In the genomic region with DNA sequence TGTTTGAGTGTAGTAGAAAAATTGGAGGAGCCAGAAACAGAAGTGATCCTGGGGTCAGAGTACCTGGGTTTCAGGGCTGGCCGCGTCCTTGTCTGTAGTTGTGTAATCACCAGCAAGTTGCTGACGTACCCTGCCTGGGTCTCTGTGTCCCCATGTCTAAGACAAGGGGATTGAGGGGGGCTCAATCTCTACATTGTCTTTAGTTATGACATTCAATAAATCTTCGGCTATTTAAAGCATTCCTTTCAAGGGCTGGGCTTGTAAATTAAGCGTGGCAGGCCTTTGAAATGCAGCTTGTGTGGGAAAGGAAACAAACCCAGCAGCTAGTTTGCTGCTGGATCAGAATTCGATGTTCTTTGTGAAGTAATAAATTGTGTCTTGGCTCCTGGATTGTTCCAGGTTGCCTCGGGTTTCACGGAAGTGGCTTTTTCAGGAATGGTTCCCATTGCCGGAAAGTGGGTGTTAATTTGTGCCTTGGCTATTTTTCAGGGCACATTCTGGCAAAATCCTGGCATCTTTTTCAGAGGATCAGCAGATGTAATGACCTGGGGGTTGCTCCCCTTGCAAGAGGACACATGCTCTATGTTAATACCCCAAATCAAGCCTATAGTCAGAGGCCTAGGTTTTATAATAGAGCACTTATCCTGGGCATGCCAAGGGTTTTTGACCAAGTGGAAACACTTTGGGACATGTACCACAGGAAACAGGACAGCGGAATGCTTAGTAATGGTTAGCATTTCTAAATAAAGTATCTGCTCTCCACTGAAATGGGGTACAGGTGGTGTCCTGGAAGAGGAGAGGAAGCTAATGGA, we compare ENCODE assay signal across 15 cellular contexts.
DNase-seq lines count a peak whose midpoint lies in the region; ATAC-seq, FAIRE-seq and TF ChIP-seq lines count a peak whose summit lies in the region.
"Had no signal": no experiment of that assay in that cellular context is flagged by ENCODE, and none has a peak within 500 bp of the region (broad histone marks: within the 10 kb centered on the region; RNA-seq: fewer than 3 reads in every experiment).

No MANE protein-coding gene starts in this region.

- H3K9me3 ChIP-seq in HEK293 (ENCODE audit: control insufficient read depth, insufficient read depth, low read depth, low read length) (no peaks in the 10 kb centered on the region), adrenal gland (replicated peaks in 1 of 3) (no peaks in the 10 kb centered on the region), kidney (ENCODE audit: control insufficient read depth in 1 of 2, low read length in 2 of 2) (no peaks in the 10 kb centered on the region), prostate gland (no peaks in the 10 kb centered on the region)

- WGBS in adrenal gland, 4 donors: 35 to 39% (median 37%) methylated on average over 10 of the region's 10 CpGs
- WGBS in prostate gland: 16% methylated on average over 10 of the region's 10 CpGs

- ATAC-seq in GM19397 (IDR thresholded peaks at IDR 0.05; ENCODE audit: unreplicated experiment) (no peak), GM19328 (IDR thresholded peaks at IDR 0.05; ENCODE audit: unreplicated experiment) (no peak)
- ATAC-seq: effector memory CD8-positive, alpha-beta T cell; WTC11 had no signal

- intact Hi-C loops in adrenal gland (cut with DNase I) (no loop called here), kidney (cut with DNase I) (no loop called here), prostate gland (cut with DNase I) (no loop called here)

- no peak for TF ChIP-seq POLR2A in adrenal gland (IDR thresholded peaks at IDR 0.05)
- no peak for TF ChIP-seq POLR2A in prostate gland (IDR thresholded peaks at IDR 0.05)

- H3K27me3 ChIP-seq in adrenal gland (no peaks in the 10 kb centered on the region), prostate gland (replicated peaks; ENCODE audit: insufficient read depth) (no peaks in the 10 kb centered on the region)

- H3K4me1 ChIP-seq in HEK293 (ENCODE audit: control insufficient read depth, insufficient read depth, low read length): peaks cover 13% of the 10 kb centered on the region
- peaks cover 10 to 15% of the 10 kb centered on the region in 2 donors for H3K4me1 ChIP-seq in adrenal gland (replicated peaks in 1 of 2)
- peaks cover 2 to 10% of the 10 kb centered on the region in 2 donors for H3K4me1 ChIP-seq in kidney (ENCODE audit: control insufficient read depth in 1 of 2, insufficient read depth in 1 of 2, low read depth in 1 of 2, low read length in 2 of 2)
- H3K4me1 ChIP-seq in prostate gland (replicated peaks): peaks cover 11% of the 10 kb centered on the region

- H3K27ac ChIP-seq in HEK293 (ENCODE audit: extremely low read depth, low read depth, low read length): no peak overlapping the region
- peak overlapping the region in 4 of 5 donors; percentile 41 to 81 (median 52) for H3K27ac ChIP-seq in adrenal gland
- H3K27ac ChIP-seq in kidney (ENCODE audit: low read depth in 2 of 2, low read length in 2 of 2): peak overlapping the region; percentile 26 to 37
- peak overlapping the region; percentile 79 to 87 for H3K27ac ChIP-seq in prostate gland

- POLR2A ChIA-PET in HEK293 (lab: Yijun Ruan, JAX): no interaction called here

- no peak overlapping the region for H3K4me3 ChIP-seq in HEK293 (ENCODE audit: low read depth, low read length)
- H3K4me3 ChIP-seq in adrenal gland: no peak overlapping the region
- no peak overlapping the region for H3K4me3 ChIP-seq in kidney (ENCODE audit: low read length in 2 of 2)
- H3K4me3 ChIP-seq in prostate gland: no peak overlapping the region

- DNase-seq in adrenal gland (peak in 6 of 7 donors; percentile 27 to 67 (median 46)), kidney (no peak), prostate gland (ENCODE audit: low spot score) (peak; percentile 87), T1000 (lab: John Stamatoyannopoulos, UW) (no peak), putamen (ENCODE audit: low spot score) (no peak)
- DNase-seq: activated naive CD8-positive, alpha-beta T cell treated with anti-CD3 and anti-CD28 coated beads, Interleukin-2, amount 10 ng/mL, durations not matched to agents 7 days and 5 days; CD4-positive, alpha-beta memory T cell; DMS79; effector memory CD8-positive, alpha-beta T cell; H9; NCI-H345 had no signal

- no peak for FAIRE-seq in kidney (lab: Jason Lieb, UNC)

- CTCF ChIA-PET in HEK293 (lab: Yijun Ruan, JAX): interaction anchor here (0.8 to 1.2 kb wide), 3 partner anchors 17 to 234 kb away, joined by 3 to 7 read pairs (median 4); no protein-coding TSS in a partner anchor

- H3K36me3 ChIP-seq in HEK293 (ENCODE audit: control insufficient read depth in 2 of 2, insufficient read depth in 1 of 2, low read length in 2 of 2) (no peaks in the 10 kb centered on the region), adrenal gland (replicated peaks in 1 of 2) (no peaks in the 10 kb centered on the region), kidney (ENCODE audit: control insufficient read depth in 1 of 2, insufficient read depth in 2 of 2, low read length in 2 of 2) (no peaks in the 10 kb centered on the region), prostate gland (no peaks in the 10 kb centered on the region)

- H3K9ac ChIP-seq in kidney (ENCODE audit: low read length in 2 of 2): peak overlapping the region in 1 of 2 donors; percentile 9

- TF ChIP-seq CTCF in HEK293 (tag by site-specific recombination; IDR thresholded peaks at IDR 0.05): no peak
- no peak for TF ChIP-seq CTCF in adrenal gland (IDR thresholded peaks at IDR 0.05)
- no peak for TF ChIP-seq CTCF in kidney (IDR thresholded peaks at IDR 0.05; ENCODE audit: borderline replicate concordance, extremely low read depth, insufficient read depth)
- no peak for TF ChIP-seq CTCF in prostate gland (IDR thresholded peaks at IDR 0.05)

TF ChIP-seq in HEK293, 187 proteins besides CTCF, POLR2A, EP300 and RAD21:
- TF ChIP-seq GLIS1 (tag by site-specific recombination; IDR thresholded peaks at IDR 0.05): 0 out of 2 replicates have a peak, but pooled peaks have one; percentile 8
- TF ChIP-seq, protein P1, sequence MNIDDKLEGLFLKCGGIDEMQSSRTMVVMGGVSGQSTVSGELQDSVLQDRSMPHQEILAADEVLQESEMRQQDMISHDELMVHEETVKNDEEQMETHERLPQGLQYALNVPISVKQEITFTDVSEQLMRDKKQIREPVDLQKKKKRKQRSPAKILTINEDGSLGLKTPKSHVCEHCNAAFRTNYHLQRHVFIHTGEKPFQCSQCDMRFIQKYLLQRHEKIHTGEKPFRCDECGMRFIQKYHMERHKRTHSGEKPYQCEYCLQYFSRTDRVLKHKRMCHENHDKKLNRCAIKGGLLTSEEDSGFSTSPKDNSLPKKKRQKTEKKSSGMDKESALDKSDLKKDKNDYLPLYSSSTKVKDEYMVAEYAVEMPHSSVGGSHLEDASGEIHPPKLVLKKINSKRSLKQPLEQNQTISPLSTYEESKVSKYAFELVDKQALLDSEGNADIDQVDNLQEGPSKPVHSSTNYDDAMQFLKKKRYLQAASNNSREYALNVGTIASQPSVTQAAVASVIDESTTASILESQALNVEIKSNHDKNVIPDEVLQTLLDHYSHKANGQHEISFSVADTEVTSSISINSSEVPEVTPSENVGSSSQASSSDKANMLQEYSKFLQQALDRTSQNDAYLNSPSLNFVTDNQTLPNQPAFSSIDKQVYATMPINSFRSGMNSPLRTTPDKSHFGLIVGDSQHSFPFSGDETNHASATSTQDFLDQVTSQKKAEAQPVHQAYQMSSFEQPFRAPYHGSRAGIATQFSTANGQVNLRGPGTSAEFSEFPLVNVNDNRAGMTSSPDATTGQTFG (tag by site-specific recombination; IDR thresholded peaks at IDR 0.05; ENCODE audit: borderline replicate concordance): no peak

Comparison
In these comparisons a context has a peak if more than half of its experiments do, and no peak if none do; other contexts are left out.
1. DNase-seq: peak in adrenal gland (6 of 7) and prostate gland (single experiment); none in kidney (single experiment), T1000 (single experiment) and putamen (single experiment).